Comparison of ENCODE assay signal across 8 cellular contexts in genomic region chr18:49460958-49461601, GRCh38. TPM values are rescaled to one million over a fixed set of nuclear protein-coding genes. Genes with fewer than 3 reads are reported as not detected.
DNase-seq lines count a peak whose midpoint lies in the region; ATAC-seq, FAIRE-seq and TF ChIP-seq lines count a peak whose summit lies in the region.

No MANE protein-coding gene starts in this region.

- CTCF ChIA-PET in A549 (lab: Yijun Ruan, JAX) = interaction anchor here (0.6 to 1.6 kb wide), 4 partner anchors 9 to 331 kb away, joined by 3 to 4 read pairs (median 3); no protein-coding TSS in a partner anchor
- CTCF ChIA-PET in HEK293 (lab: Yijun Ruan, JAX) = interaction anchor here (0.6 to 1.1 kb wide), 4 partner anchors 440 to 985 kb away, joined by 3 read pairs; no protein-coding TSS in a partner anchor

- H3K4me1 ChIP-seq in A549 (peaks cover 11% of the 10 kb centered on the region; the same call in 2 of the 3 replicates), HEK293 (ENCODE audit: control insufficient read depth, insufficient read depth, low read length) (peaks cover 4% of the 10 kb centered on the region; the same call in 1 of the 2 replicates), lung (ENCODE audit: control insufficient read depth in 2 of 2, insufficient read depth in 2 of 2, low read length in 2 of 2) (peaks cover 3 to 11% of the 10 kb centered on the region in 2 donors), vagina (peaks cover 27% of the 10 kb centered on the region)

- peak overlapping the region; percentile 97 for H3K4me3 ChIP-seq in A549
- H3K4me3 ChIP-seq in HEK293 (ENCODE audit: low read depth, low read length) = no peak overlapping the region
- no peak overlapping the region for H3K4me3 ChIP-seq in lung
- peak overlapping the region; percentile 87 to 99 for H3K4me3 ChIP-seq in vagina

- intact Hi-C loops in vagina (cut with DNase I) = no loop called here

- H3K27ac ChIP-seq in A549 (peak overlapping the region; percentile 84 to 94), HEK293 (ENCODE audit: extremely low read depth, low read depth, low read length) (peak overlapping the region; percentile 89; the same call in 1 of the 2 replicates), angular gyrus (ENCODE audit: low read depth, low read length) (peak overlapping the region; percentile 75), lung (ENCODE audit: low read depth in 1 of 2, low read length in 1 of 2) (peak overlapping the region; percentile 38 to 69), vagina (peak overlapping the region; percentile 97)

- H3K4me2 ChIP-seq in A549 = peak overlapping the region; percentile 86

- POLR2A ChIA-PET in A549 (lab: Yijun Ruan, JAX) (interaction anchor here (1.2 kb wide), 1 partner anchor 26 kb away, joined by 5 read pairs; the partner anchor contains the start of gene C18orf32), HEK293 (lab: Yijun Ruan, JAX) (interaction anchor here (0.7 to 2.7 kb wide), 4 partner anchors 15 to 667 kb away, joined by 3 to 41 read pairs (median 3); partner anchors contain the start of gene C18orf32)

- TF ChIP-seq CTCF in A549 (IDR thresholded peaks at IDR 0.05) (no peak), HEK293 (tag by site-specific recombination; IDR thresholded peaks at IDR 0.05) (no peak), lung (IDR thresholded peaks at IDR 0.05; ENCODE audit: control extremely low read depth, extremely low read depth) (no peak), vagina (IDR thresholded peaks at IDR 0.05) (no peak)

- TF ChIP-seq EP300 in A549 (IDR thresholded peaks at IDR 0.05) = no peak

- H3K27me3 ChIP-seq in lung (ENCODE audit: control insufficient read depth, insufficient read depth) = no peaks in the 10 kb centered on the region
- H3K27me3 ChIP-seq in vagina = no peaks in the 10 kb centered on the region

- no peaks in the 10 kb centered on the region for H3K9me3 ChIP-seq in A549
- H3K9me3 ChIP-seq in HEK293 (ENCODE audit: control insufficient read depth, insufficient read depth, low read depth, low read length) = no peaks in the 10 kb centered on the region
- no peaks in the 10 kb centered on the region for H3K9me3 ChIP-seq in lung (ENCODE audit: control insufficient read depth in 2 of 2, insufficient read depth in 1 of 2, low read length in 1 of 2)
- no peaks in the 10 kb centered on the region for H3K9me3 ChIP-seq in vagina

- 40% methylated on average over 19 of the region's 19 CpGs for WGBS in A549 (ENCODE audit: missing lambda C conversion rate)
- WGBS in lung, 2 donors = 42 to 48% methylated on average over 19 of the region's 19 CpGs

- DNase-seq in A549 (ENCODE audit: low read depth in 1 of 2, low spot score in 1 of 2) = no peak
- DNase-seq in lung (ENCODE audit: low spot score) = no peak
- no peak for DNase-seq in vagina (ENCODE audit: extremely low spot score in 2 of 2)
- no peak for DNase-seq in DMS 273 treated with DMSO at 0.1 percent for 48 hours (lab: John Stamatoyannopoulos, UW)
- no peak for DNase-seq in NK-92 treated with Interleukin-12 subunit alpha and Interleukin-12 subunit beta, amount 100 ng/mL, for 24 hours (lab: John Stamatoyannopoulos, UW)

- TF ChIP-seq POLR2A in A549 (IDR thresholded peaks at IDR 0.05; ENCODE audit: low read length) = no peak
- TF ChIP-seq POLR2A in vagina (IDR thresholded peaks at IDR 0.05) = no peak

- TF ChIP-seq RAD21 in A549 (conservative IDR thresholded peaks at IDR 0.05 in 1 of 2, IDR thresholded peaks at IDR 0.05 in 1 of 2) = no peak

- H3K36me3 ChIP-seq in HEK293 (ENCODE audit: control insufficient read depth in 2 of 2, insufficient read depth in 1 of 2, low read length in 2 of 2) (no peaks in the 10 kb centered on the region), lung (ENCODE audit: control insufficient read depth in 2 of 2, insufficient read depth in 2 of 2, low read length in 2 of 2) (no peaks in the 10 kb centered on the region), vagina (no peaks in the 10 kb centered on the region)

- ATAC-seq in A549 (no peak), lung (ENCODE audit: insufficient read depth, low FRiP score) (no peak), HG03460 (IDR thresholded peaks at IDR 0.05; ENCODE audit: unreplicated experiment) (no peak)

- FAIRE-seq in A549 (lab: Jason Lieb, UNC) = no peak

TF ChIP-seq in A549, 52 proteins besides CTCF, POLR2A, EP300 and RAD21 (continues in another document):
- TF ChIP-seq CBX2 (IDR thresholded peaks at IDR 0.05; ENCODE audit: borderline replicate concordance, low read depth) = no peak
- TF ChIP-seq HOXB13 (CRISPR knock-in tag; IDR thresholded peaks at IDR 0.05; ENCODE audit: low read depth) = no peak
- no peak for TF ChIP-seq NFE2L2 (conservative IDR thresholded peaks at IDR 0.05; ENCODE audit: low read length)
- no peak for TF ChIP-seq TP53 (CRISPR knock-in tag; IDR thresholded peaks at IDR 0.05)
- no peak for TF ChIP-seq TFCP2L1 (CRISPR knock-in tag; IDR thresholded peaks at IDR 0.05)
- TF ChIP-seq GATA3 (IDR thresholded peaks at IDR 0.05; ENCODE audit: borderline replicate concordance) = no peak
- TF ChIP-seq HOXA7 (CRISPR knock-in tag; IDR thresholded peaks at IDR 0.05) = no peak
- TF ChIP-seq ZNF302 (CRISPR knock-in tag; IDR thresholded peaks at IDR 0.05) = no peak
- TF ChIP-seq PHF8 (IDR thresholded peaks at IDR 0.05; ENCODE audit: borderline replicate concordance, low read depth) = no peak
- no peak for TF ChIP-seq MYC (IDR thresholded peaks at IDR 0.05; ENCODE audit: borderline replicate concordance, low read length)
- no peak for TF ChIP-seq ZSCAN20 (CRISPR knock-in tag; IDR thresholded peaks at IDR 0.05)
- TF ChIP-seq CEBPB (IDR thresholded peaks at IDR 0.05) = no peak; a peak in 1 of 4 replicates
- no peak for TF ChIP-seq RARB (CRISPR knock-in tag; IDR thresholded peaks at IDR 0.05)
- no peak for TF ChIP-seq ZC3H11A (IDR thresholded peaks at IDR 0.05)
- TF ChIP-seq E2F6 (IDR thresholded peaks at IDR 0.05; ENCODE audit: borderline replicate concordance, low read depth) = no peak
- TF ChIP-seq FOSL2 (IDR thresholded peaks at IDR 0.05) = no peak
- TF ChIP-seq FOSL2 (CRISPR knock-in tag; IDR thresholded peaks at IDR 0.05) = no peak

TF ChIP-seq in HEK293, 187 proteins besides CTCF, POLR2A, EP300 and RAD21 (continues in another document):
- no peak for TF ChIP-seq PRDM6 (tag by site-specific recombination; IDR thresholded peaks at IDR 0.05)
- TF ChIP-seq, protein P1, sequence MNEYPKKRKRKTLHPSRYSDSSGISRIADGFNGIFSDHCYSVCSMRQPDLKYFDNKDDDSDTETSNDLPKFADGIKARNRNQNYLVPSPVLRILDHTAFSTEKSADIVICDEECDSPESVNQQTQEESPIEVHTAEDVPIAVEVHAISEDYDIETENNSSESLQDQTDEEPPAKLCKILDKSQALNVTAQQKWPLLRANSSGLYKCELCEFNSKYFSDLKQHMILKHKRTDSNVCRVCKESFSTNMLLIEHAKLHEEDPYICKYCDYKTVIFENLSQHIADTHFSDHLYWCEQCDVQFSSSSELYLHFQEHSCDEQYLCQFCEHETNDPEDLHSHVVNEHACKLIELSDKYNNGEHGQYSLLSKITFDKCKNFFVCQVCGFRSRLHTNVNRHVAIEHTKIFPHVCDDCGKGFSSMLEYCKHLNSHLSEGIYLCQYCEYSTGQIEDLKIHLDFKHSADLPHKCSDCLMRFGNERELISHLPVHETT (tag by site-specific recombination; IDR thresholded peaks at IDR 0.05) = no peak
- TF ChIP-seq, protein P2, sequence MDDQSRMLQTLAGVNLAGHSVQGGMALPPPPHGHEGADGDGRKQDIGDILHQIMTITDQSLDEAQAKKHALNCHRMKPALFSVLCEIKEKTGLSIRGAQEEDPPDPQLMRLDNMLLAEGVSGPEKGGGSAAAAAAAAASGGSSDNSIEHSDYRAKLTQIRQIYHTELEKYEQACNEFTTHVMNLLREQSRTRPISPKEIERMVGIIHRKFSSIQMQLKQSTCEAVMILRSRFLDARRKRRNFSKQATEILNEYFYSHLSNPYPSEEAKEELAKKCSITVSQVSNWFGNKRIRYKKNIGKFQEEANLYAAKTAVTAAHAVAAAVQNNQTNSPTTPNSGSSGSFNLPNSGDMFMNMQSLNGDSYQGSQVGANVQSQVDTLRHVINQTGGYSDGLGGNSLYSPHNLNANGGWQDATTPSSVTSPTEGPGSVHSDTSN (CRISPR knock-in tag; IDR thresholded peaks at IDR 0.05) = no peak
- TF ChIP-seq ZNF311 (tag by site-specific recombination; IDR thresholded peaks at IDR 0.05; ENCODE audit: borderline replicate concordance) = no peak

RNA-seq across cellular contexts. Expression of gene DYM, which starts 0.6 kb away (rescaled TPM):
- 47.5 and 52.2 TPM in 2 replicates for polyA plus RNA-seq in A549 (2011; rRNA removed)
- polyA plus RNA-seq in A549 (2012; cell fraction: cytosol; rRNA removed) = 6.6 and 8.5 TPM in 2 replicates
- 4.8 and 7.0 TPM in 2 replicates for polyA plus RNA-seq in A549 (2012; cell fraction: nucleus; rRNA removed)
- 9.6 to 11.7 TPM (median 10.6 TPM) in 3 replicates for polyA plus RNA-seq in A549 (2017; fragmentation: RNase III; extraction: RNeasy Plus Mini Kit Qiagen cat#74134 plus additional on column Dnase treatment)
- polyA minus RNA-seq in A549 (2011; rRNA and poly(A)+ RNA removed) = 60.9 and 71.5 TPM in 2 replicates
- total RNA-seq in lung = 10 to 100 TPM; 59.4 to 94.2 TPM
- polyA plus RNA-seq in lung = 10 to 100 TPM; 15.6 to 17.2 TPM
- 89.1 TPM for total RNA-seq in vagina

RNA-seq across cellular contexts. Expression of gene C18orf32, which starts 26.0 kb away (rescaled TPM):
- polyA plus RNA-seq in A549 (2011; rRNA removed) (35.3 and 59.1 TPM in 2 replicates), A549 (2017; fragmentation: RNase III; extraction: RNeasy Plus Mini Kit Qiagen cat#74134 plus additional on column Dnase treatment) (12.7 to 14.5 TPM (median 13.1 TPM) in 3 replicates), lung (10 to 100 TPM; 77.4 to 81.7 TPM)
- 12.5 and 14.0 TPM in 2 replicates for polyA plus RNA-seq in A549 (2012; cell fraction: cytosol; rRNA removed)
- polyA plus RNA-seq in A549 (2012; cell fraction: nucleus; rRNA removed) = 3.8 and 5.1 TPM in 2 replicates
- polyA minus RNA-seq in A549 (2011; rRNA and poly(A)+ RNA removed) = 2.4 and 2.8 TPM in 2 replicates
- total RNA-seq in lung (10 to 100 TPM; 50.9 to 58.0 TPM), vagina (21.1 TPM)

RNA-seq across cellular contexts. Expression of gene RPL17, which starts 31.2 kb away (rescaled TPM):
- polyA plus RNA-seq in A549 (2011; rRNA removed) (2,609 and 3,410 TPM in 2 replicates), A549 (2017; fragmentation: RNase III; extraction: RNeasy Plus Mini Kit Qiagen cat#74134 plus additional on column Dnase treatment) (2,202 to 2,477 TPM (median 2,230 TPM) in 3 replicates), lung (1,000 to 10,000 TPM; 2,026 to 3,280 TPM)
- 2,174 and 2,488 TPM in 2 replicates for polyA plus RNA-seq in A549 (2012; cell fraction: cytosol; rRNA removed)
- polyA plus RNA-seq in A549 (2012; cell fraction: nucleus; rRNA removed) = 515 and 883 TPM in 2 replicates
- 448 and 454 TPM in 2 replicates for polyA minus RNA-seq in A549 (2011; rRNA and poly(A)+ RNA removed)
- total RNA-seq in lung (1,000 to 10,000 TPM; 1,164 to 1,344 TPM), vagina (1,975 TPM)

Comparison
In these comparisons a context has a peak if more than half of its experiments do, and no peak if none do; other contexts are left out.
1. H3K4me3 ChIP-seq: peak in A549 (single experiment) and vagina (2 of 2); none in HEK293 (single experiment) and lung (single experiment).
2. Of the 5 proteins assayed by ChIP-seq in both HEK293 and A549: peak only in HEK293: ZNF302; only in A549: none; in both: none; in neither: 4.
3. Peak in every context shown above with its lines, with median percentiles within 50 percentile points of each other: H3K27ac ChIP-seq.